In the genomic region with DNA sequence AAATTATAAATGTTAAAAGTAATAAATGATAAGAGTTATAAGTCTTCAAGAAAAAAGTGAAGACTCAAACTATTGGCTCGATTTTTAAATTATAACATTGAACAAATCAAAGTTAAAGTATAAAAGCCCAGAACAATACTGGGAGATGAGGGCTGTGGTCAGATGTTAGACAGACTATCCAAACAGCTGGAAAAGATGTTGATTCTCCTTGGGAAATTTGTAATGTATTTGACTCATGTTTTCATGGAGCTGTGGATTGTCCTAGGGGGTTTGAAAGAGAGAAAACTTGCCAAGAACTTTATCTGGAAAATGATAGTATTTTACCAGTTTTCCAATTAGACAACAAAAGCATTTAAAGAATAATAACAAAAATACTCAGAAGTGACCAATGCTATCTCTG, we compare ENCODE assay signal across 27 cellular contexts.
DNase-seq lines count a peak whose midpoint lies in the region; ATAC-seq and TF ChIP-seq lines count a peak whose summit lies in the region.
"Had no signal": no experiment of that assay in that cellular context is flagged by ENCODE, and none has a peak within 500 bp of the region (broad histone marks: within the 10 kb centered on the region; RNA-seq: fewer than 3 reads in every experiment).

No MANE protein-coding gene starts in this region.

- H3K36me3 ChIP-seq in right atrium auricular region (no peaks in the 10 kb centered on the region), heart left ventricle (peaks cover 0 to 10% (median 0%) of the 10 kb centered on the region in 9 donors), Peyer's patch (no peaks in the 10 kb centered on the region)
- H3K36me3 ChIP-seq: SJCRH30 had no signal

- no peaks in the 10 kb centered on the region for H3K9me3 ChIP-seq in right atrium auricular region
- H3K9me3 ChIP-seq in heart left ventricle = no peaks in the 10 kb centered on the region
- H3K9me3 ChIP-seq in Peyer's patch = no peaks in the 10 kb centered on the region
- H3K9me3 ChIP-seq: SJCRH30 had no signal

- intact Hi-C loops in Right ventricle myocardium inferior (cut with DNase I) = no loop called here
- intact Hi-C loops in heart left ventricle (cut with DNase I) = loop anchor here in 2 of 10 donors (1.0 to 5.0 kb wide), 2 partner anchors 34 kb away; no protein-coding TSS in a partner anchor
- intact Hi-C loops in lower leg skin (cut with DNase I; ENCODE audit: low total_unique reads) = no loop called here

- WGBS in heart left ventricle, 4 donors = 42 to 59% (median 50%) methylated on average over 1 of the region's 1 CpG
- 28 to 39% methylated on average over 1 of the region's 1 CpG for WGBS in lower leg skin, 2 donors

- TF ChIP-seq CTCF in right atrium auricular region (IDR thresholded peaks at IDR 0.05) (no peak), heart left ventricle (IDR thresholded peaks at IDR 0.05) (no peak), lower leg skin (IDR thresholded peaks at IDR 0.05) (no peak), Peyer's patch (IDR thresholded peaks at IDR 0.05) (no peak)

- no peak overlapping the region for H3K4me3 ChIP-seq in right atrium auricular region
- H3K4me3 ChIP-seq in heart left ventricle = no peak overlapping the region
- H3K4me3 ChIP-seq in lower leg skin (ENCODE audit: low read depth, poor library complexity, severe bottlenecking) = no peak overlapping the region
- H3K4me3 ChIP-seq in Peyer's patch = no peak overlapping the region
- H3K4me3 ChIP-seq: GM12878, K562, SJCRH30 had no signal

- ATAC-seq in Right ventricle myocardium inferior (peak; percentile 89), heart left ventricle (peak in 3 of 4 donors; percentile 55 to 84 (median 58)), GM18511 (IDR thresholded peaks at IDR 0.05; ENCODE audit: unreplicated experiment) (no peak), esophagus mucosa (no peak)
- ATAC-seq: CD8-positive, alpha-beta T cell; GM12878; HepG2; K562; PC-3 had no signal

- no peaks in the 10 kb centered on the region for H3K4me1 ChIP-seq in right atrium auricular region
- peaks cover 0 to 26% (median 0%) of the 10 kb centered on the region in 12 donors for H3K4me1 ChIP-seq in heart left ventricle
- H3K4me1 ChIP-seq in Peyer's patch = no peaks in the 10 kb centered on the region
- H3K4me1 ChIP-seq: SJCRH30 had no signal

- DNase-seq in Right ventricle myocardium inferior (ENCODE audit: missing footprints) (no peak), right atrium auricular region (ENCODE audit: low spot score) (no peak), heart left ventricle (no peak), myocyte (ENCODE audit: low read depth) (peak; percentile 18), lower leg skin (ENCODE audit: low spot score in 2 of 2) (no peak), Peyer's patch (no peak)
- DNase-seq: AML-193; C1 segment of cervical spinal cord; CD8-positive, alpha-beta T cell; DND-41; H9; HFFc6; NCI-H1092; NCI-H1436; NCI-H187 treated with DMSO at 0.1 percent for 48 hours; NCI-H2107; NCI-H446 treated with DMSO at 0.1 percent for 48 hours; NCI-H526 treated with DMSO at 0.1 percent for 48 hours; PC-3; SJCRH30 had no signal

- H3K27me3 ChIP-seq in right atrium auricular region (no peaks in the 10 kb centered on the region), heart left ventricle (no peaks in the 10 kb centered on the region), Peyer's patch (no peaks in the 10 kb centered on the region)
- H3K27me3 ChIP-seq: SJCRH30 had no signal

- no peak overlapping the region for H3K27ac ChIP-seq in right atrium auricular region
- H3K27ac ChIP-seq in heart left ventricle = no peak overlapping the region
- no peak overlapping the region for H3K27ac ChIP-seq in Peyer's patch
- H3K27ac ChIP-seq: 22Rv1, HL-60, SJCRH30 had no signal

- TF ChIP-seq POLR2A in heart left ventricle (IDR thresholded peaks at IDR 0.05) (no peak), lower leg skin (IDR thresholded peaks at IDR 0.05) (no peak), Peyer's patch (IDR thresholded peaks at IDR 0.05) (no peak)

Comparison
In these comparisons a context has a peak if more than half of its experiments do, and no peak if none do; other contexts are left out.
1. ATAC-seq: peak in Right ventricle myocardium inferior (single experiment) and heart left ventricle (3 of 4); none in GM18511 (single experiment) and esophagus mucosa (single experiment).